In genomic region chr5:150156033-150156381, GRCh38 we compare ENCODE assay signal across 8 cellular contexts. TPM values are rescaled to one million over a fixed set of nuclear protein-coding genes. Genes with fewer than 3 reads are reported as not detected.
A peak's percentile ranks its signal among the peaks of the same experiment; 100 is the strongest.
DNase-seq lines count a peak whose midpoint lies in the region; ATAC-seq and TF ChIP-seq lines count a peak whose summit lies in the region.

No MANE protein-coding gene starts in this region.

- H3K4me1 ChIP-seq in DND-41 (ENCODE audit: insufficient read depth, low read length) (peaks cover 33% of the 10 kb centered on the region), OCI-LY7 (ENCODE audit: insufficient read depth, low read length, poor library complexity, severe bottlenecking) (peaks cover 18% of the 10 kb centered on the region), esophagus (ENCODE audit: control insufficient read depth in 2 of 2, insufficient read depth in 2 of 2, low read length in 1 of 2) (no peaks in the 10 kb centered on the region), rectal smooth muscle tissue (ENCODE audit: control insufficient read depth, insufficient read depth, low read length) (peaks cover 10% of the 10 kb centered on the region)

- H3K79me2 ChIP-seq in DND-41 (ENCODE audit: insufficient read depth, low read length) (no peaks in the 10 kb centered on the region), OCI-LY7 (ENCODE audit: insufficient read depth, low read depth, low read length) (no peaks in the 10 kb centered on the region)

- no peaks in the 10 kb centered on the region for H3K9me2 ChIP-seq in OCI-LY7 (ENCODE audit: insufficient read depth, low read length)

- H2AFZ ChIP-seq in DND-41 (ENCODE audit: low read depth, low read length), result peak overlapping the region; percentile 66
- no peak overlapping the region for H2AFZ ChIP-seq in OCI-LY7 (ENCODE audit: low read length)

- intact Hi-C loops in OCI-LY7 (cut with micrococcal nuclease; ENCODE audit: unreplicated experiment), result no loop called here

- H3K9me3 ChIP-seq in DND-41 (ENCODE audit: insufficient read depth, low read length, severe bottlenecking), result no peaks in the 10 kb centered on the region
- H3K9me3 ChIP-seq in OCI-LY7 (ENCODE audit: low read length), result no peaks in the 10 kb centered on the region
- H3K9me3 ChIP-seq in esophagus (ENCODE audit: control insufficient read depth in 2 of 2, insufficient read depth in 1 of 2, low read depth in 1 of 2, low read length in 1 of 2), result peaks cover 0 to 1% of the 10 kb centered on the region in 2 donors

- CTCF ChIA-PET in OCI-LY7 (lab: Charles Lee; ENCODE audit: unreplicated experiment), result no interaction called here

- H3K9ac ChIP-seq in DND-41 (ENCODE audit: low read depth, low read length) (peak overlapping the region; percentile 40), rectal smooth muscle tissue (ENCODE audit: low read length) (peak overlapping the region; percentile 35)

- peak overlapping the region in 1 of 2 experiments; percentile 51; a peak in 2 of 4 replicates for H3K4me3 ChIP-seq in DND-41 (ENCODE audit: low read depth in 1 of 2, low read length in 2 of 2)
- H3K4me3 ChIP-seq in OCI-LY7 (ENCODE audit: low read depth, low read length, poor library complexity, severe bottlenecking), result peak overlapping the region; percentile 7
- peak overlapping the region in 1 of 2 donors; percentile 40 for H3K4me3 ChIP-seq in esophagus (ENCODE audit: low read depth in 1 of 2, low read length in 2 of 2)
- peak overlapping the region; percentile 67 for H3K4me3 ChIP-seq in rectal smooth muscle tissue (ENCODE audit: low read length)

- no TSS peak for BruUV-seq in OCI-LY7 (replicated peaks; lab: Mats Ljungman, UMichigan)

- WGBS in esophagus, 2 donors, result 2 to 6% methylated on average over 9 of the region's 9 CpGs

- TF ChIP-seq CTCF in DND-41 (IDR thresholded peaks at IDR 0.05; ENCODE audit: borderline replicate concordance, extremely low read depth, low read length, poor library complexity, severe bottlenecking) (no peak), OCI-LY7 (conservative IDR thresholded peaks at IDR 0.05; ENCODE audit: low read length) (no peak), omental fat pad (IDR thresholded peaks at IDR 0.05) (no peak)

- no peaks in the 10 kb centered on the region; the same call in 1 of the 2 replicates for H4K20me1 ChIP-seq in DND-41 (ENCODE audit: insufficient read depth, low read length)
- H4K20me1 ChIP-seq in OCI-LY7 (ENCODE audit: insufficient read depth, low read length), result no peaks in the 10 kb centered on the region

- H3K27me3 ChIP-seq in DND-41 (ENCODE audit: insufficient read depth, low read length, poor library complexity) (no peaks in the 10 kb centered on the region), esophagus (ENCODE audit: control insufficient read depth in 1 of 2, insufficient read depth in 2 of 2, low read length in 2 of 2) (no peaks in the 10 kb centered on the region), rectal smooth muscle tissue (ENCODE audit: control insufficient read depth, insufficient read depth, low read length) (no peaks in the 10 kb centered on the region)

- H3K27ac ChIP-seq in DND-41 (ENCODE audit: low read length) (peak overlapping the region; percentile 34), OCI-LY7 (ENCODE audit: low read depth, low read length, poor library complexity, severe bottlenecking) (no peak overlapping the region), esophagus (ENCODE audit: low read depth in 2 of 2, low read length in 1 of 2) (peak overlapping the region; percentile 62 to 68), rectal smooth muscle tissue (ENCODE audit: low read depth, low read length) (peak overlapping the region; percentile 76)

- no peak for DNase-seq in DND-41
- no peak for DNase-seq in OCI-LY7 (ENCODE audit: low spot score)
- DNase-seq in omental fat pad (ENCODE audit: low spot score), result no peak
- DNase-seq in NCI-H526 (lab: John Stamatoyannopoulos, UW), result no peak

- POLR2A ChIA-PET in OCI-LY7 (lab: Charles Lee), result interaction anchor here (0.6 kb wide), 2 partner anchors 195 to 1220 kb away, joined by 3 to 4 read pairs; no protein-coding TSS in a partner anchor

- H3K36me3 ChIP-seq in DND-41 (ENCODE audit: insufficient read depth, low read length) (no peaks in the 10 kb centered on the region), OCI-LY7 (ENCODE audit: insufficient read depth, low read length) (no peaks in the 10 kb centered on the region), esophagus (ENCODE audit: control insufficient read depth in 2 of 2, insufficient read depth in 2 of 2, low read length in 1 of 2) (no peaks in the 10 kb centered on the region), rectal smooth muscle tissue (ENCODE audit: control insufficient read depth, insufficient read depth, low read length) (no peaks in the 10 kb centered on the region)

- H3K4me2 ChIP-seq in DND-41 (ENCODE audit: insufficient read depth, low read length) (peak overlapping the region; percentile 62), OCI-LY7 (ENCODE audit: low read length) (peak overlapping the region; percentile 23; the same call in 1 of the 2 replicates)

- no peak for ATAC-seq in DND-41 (ENCODE audit: insufficient read depth, low read depth)
- no peak for ATAC-seq in omental fat pad (ENCODE audit: low FRiP score)
- no peak for ATAC-seq in HG03460 (IDR thresholded peaks at IDR 0.05; ENCODE audit: unreplicated experiment)
- no peak for ATAC-seq in GM19452 (IDR thresholded peaks at IDR 0.05; ENCODE audit: unreplicated experiment)

RNA-seq across cellular contexts. Expression of gene PDGFRB, which starts 0.4 kb away (rescaled TPM):
- 0.80 and 3.0 TPM in 2 replicates for total RNA-seq in OCI-LY7 (2014; rRNA removed; shearing (Covaris generic))
- total RNA-seq in OCI-LY7 (2022) (0.23 TPM in 1 of 2 replicates, not detected in the other), omental fat pad (100 to 1,000 TPM; 126 to 366 (median 149) TPM)
- polyA plus RNA-seq in esophagus, result 1 to 10 TPM; 7.9 to 9.6 TPM

RNA-seq across cellular contexts. Expression of gene CDX1, which starts 10.6 kb away (rescaled TPM):
- total RNA-seq in OCI-LY7 (2014; rRNA removed; shearing (Covaris generic)), result not detected in 2 replicates
- total RNA-seq in OCI-LY7 (2022) (not detected in 2 replicates), omental fat pad (not detected)
- under 1 TPM in 1 of 2 donors, not detected in 1; 0.08 TPM for polyA plus RNA-seq in esophagus

RNA-seq across cellular contexts. Expression of gene SLC6A7, which starts 33.9 kb away (rescaled TPM):
- total RNA-seq in OCI-LY7 (2014; rRNA removed; shearing (Covaris generic)), result not detected in 2 replicates
- total RNA-seq in OCI-LY7 (2022) (not detected in 2 replicates), omental fat pad (not detected)
- polyA plus RNA-seq in esophagus, result not detected

Comparison
In these comparisons a context has a peak if more than half of its experiments do, and no peak if none do; other contexts are left out.
1. RNA of gene PDGFRB, which starts 0.4 kb away (total RNA-seq): 126 to 366 TPM in omental fat pad; 0.23 to 3.0 TPM in OCI-LY7; every median in the first group is over 10 times any median in the second.